Comparison of ENCODE assay signal across 18 cellular contexts in the genomic region with DNA sequence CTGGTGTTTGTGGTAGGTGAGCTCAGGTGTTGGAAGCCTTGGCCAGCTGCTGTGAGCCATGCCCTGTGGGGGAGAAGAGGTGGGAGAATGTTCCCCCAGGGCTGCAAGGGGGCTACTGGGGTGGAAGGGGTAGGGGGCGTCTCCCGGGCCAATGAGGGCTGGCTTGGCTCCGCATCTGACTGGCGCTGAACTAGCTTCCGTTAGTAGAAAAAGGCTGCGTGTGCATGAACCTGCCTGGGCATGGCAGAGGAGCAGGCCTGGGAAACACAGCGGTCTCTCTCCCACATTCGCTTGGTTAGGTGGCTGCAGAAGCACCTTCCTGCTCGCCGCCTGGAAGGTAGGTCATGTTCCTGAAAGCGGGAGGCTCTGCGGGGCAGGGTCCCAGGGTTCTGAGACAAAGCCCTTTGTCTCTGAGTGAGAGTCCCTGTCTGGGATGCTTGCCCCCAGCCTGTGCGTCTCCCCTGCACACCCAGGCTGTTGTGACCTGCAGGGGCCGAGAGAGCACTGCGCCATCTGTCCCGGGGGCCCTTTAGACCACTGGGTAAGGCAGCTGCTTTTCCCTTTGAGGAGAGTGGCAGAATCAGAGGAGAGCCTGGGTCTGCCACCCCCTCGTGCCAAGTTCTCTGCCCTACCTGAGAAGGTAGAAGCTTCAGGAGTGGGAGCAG.
DNase-seq lines count a peak whose midpoint lies in the region; TF ChIP-seq lines count a peak whose summit lies in the region.
"Had no signal": no experiment of that assay in that cellular context is flagged by ENCODE, and none has a peak within 500 bp of the region (broad histone marks: within the 10 kb centered on the region; RNA-seq: fewer than 3 reads in every experiment).

No MANE protein-coding gene starts in this region.

- peak overlapping the region; percentile 32 for H3K27ac Mint-ChIP-seq in MCF 10A (ENCODE audit: low read depth, unreplicated experiment)
- peak overlapping the region; percentile 63 for H3K27ac Mint-ChIP-seq in neural progenitor cell
- H3K27ac Mint-ChIP-seq: CD4-positive, alpha-beta T cell; IgD-negative memory B cell had no signal

- H3K27me3 ChIP-seq in mammary epithelial cell (ENCODE audit: insufficient read depth, low read length) (no peaks in the 10 kb centered on the region), neural progenitor cell (no peaks in the 10 kb centered on the region), brain microvascular endothelial cell (replicated peaks) (no peaks in the 10 kb centered on the region)

- intact Hi-C loops in MCF 10A (cut with micrococcal nuclease) (no loop called here), mammary epithelial cell (cut with micrococcal nuclease) (no loop called here)

- in situ Hi-C loops in mammary epithelial cell (cut with MboI; ENCODE audit: low sequenced_read_pairs in 2 of 2) (no loop called here), brain microvascular endothelial cell (cut with HindIII; ENCODE audit: low pct_ligation_motif_present, low sequenced_read_pairs) (no loop called here)

- TF ChIP-seq CTCF in MCF 10A (IDR thresholded peaks at IDR 0.05; ENCODE audit: unreplicated experiment) (no peak), mammary epithelial cell (conservative IDR thresholded peaks at IDR 0.05 in 1 of 2, IDR thresholded peaks at IDR 0.05 in 1 of 2; ENCODE audit: extremely low read depth in 1 of 2, insufficient read depth in 1 of 2, low read depth in 1 of 2, low read length in 2 of 2) (no peak), neural progenitor cell (IDR thresholded peaks at IDR 0.05) (no peak), brain microvascular endothelial cell (IDR thresholded peaks at IDR 0.05; ENCODE audit: low read depth, low read length, missing control alignments) (no peak)

- POLR2A ChIA-PET in MCF 10A (lab: Yijun Ruan, JAX), result no interaction called here

- no peak overlapping the region for H3K27ac ChIP-seq in mammary epithelial cell (ENCODE audit: insufficient read depth, low read depth, low read length)
- H3K27ac ChIP-seq in neural progenitor cell, result no peak overlapping the region
- H3K27ac ChIP-seq in brain microvascular endothelial cell, result no peak overlapping the region
- H3K27ac ChIP-seq: 22Rv1, A549, C4-2B, GM23248, HL-60 had no signal

- no peaks in the 10 kb centered on the region for H3K4me1 ChIP-seq in mammary epithelial cell (ENCODE audit: insufficient read depth, low read length)
- peaks cover 6% of the 10 kb centered on the region for H3K4me1 ChIP-seq in neural progenitor cell
- H3K4me1 ChIP-seq: A549, Caco-2 had no signal

- no peak for DNase-seq in MCF 10A (ENCODE audit: unreplicated experiment)
- DNase-seq in mammary epithelial cell, result no peak
- peak; percentile 59 for DNase-seq in NCI-H524 treated with DMSO at 0.1 percent for 48 hours (lab: John Stamatoyannopoulos, UW)
- peak; percentile 20 for DNase-seq in neural progenitor cell (ENCODE audit: low spot score)
- no peak for DNase-seq in NOMO-1 (lab: John Stamatoyannopoulos, UW; ENCODE audit: unreplicated experiment in 2 of 2)
- no peak for DNase-seq in NCI-H510A treated with DMSO at 0.1 percent for 48 hours (lab: John Stamatoyannopoulos, UW)
- no peak for DNase-seq in brain microvascular endothelial cell
- DNase-seq: AML-193; Caco-2; CD4-positive, alpha-beta T cell; GM23248; HCEC 1CT; KBM-7 had no signal

- no peaks in the 10 kb centered on the region for H3F3A ChIP-seq in neural progenitor cell (ENCODE audit: low read depth)

- dilution Hi-C loops in mammary epithelial cell (cut with HindIII; ENCODE audit: low sequenced_read_pairs), result no loop called here

- H3K79me2 ChIP-seq in mammary epithelial cell (ENCODE audit: insufficient read depth, low read length) (no peaks in the 10 kb centered on the region), neural progenitor cell (ENCODE audit: low read depth) (no peaks in the 10 kb centered on the region)

- H4K20me1 ChIP-seq in mammary epithelial cell (ENCODE audit: insufficient read depth, low read length), result no peaks in the 10 kb centered on the region
- H4K20me1 ChIP-seq in neural progenitor cell (ENCODE audit: low read depth), result no peaks in the 10 kb centered on the region

- no peak overlapping the region for H2AFZ ChIP-seq in mammary epithelial cell (ENCODE audit: low read depth, low read length)
- peak overlapping the region; percentile 50 for H2AFZ ChIP-seq in neural progenitor cell (replicated peaks)
- H2AFZ ChIP-seq: GM23248 had no signal

- WGBS in mammary epithelial cell (ENCODE audit: low coverage, missing lambda C conversion rate), result 71% methylated on average over 8 of the region's 17 CpGs

- H3K9me3 ChIP-seq in mammary epithelial cell (replicated peaks; ENCODE audit: insufficient read depth, low read length) (no peaks in the 10 kb centered on the region), neural progenitor cell (ENCODE audit: low read depth) (no peaks in the 10 kb centered on the region)
- H3K9me3 ChIP-seq: A549, Caco-2 had no signal

- BruUV-seq in MCF 10A (replicated peaks; lab: Mats Ljungman, UMichigan), result no TSS peak
- no TSS peak for BruUV-seq in mammary epithelial cell (replicated peaks; lab: Mats Ljungman, UMichigan)

- H3K4me3 Mint-ChIP-seq in MCF 10A (ENCODE audit: unreplicated experiment) (no peak overlapping the region), neural progenitor cell (no peak overlapping the region)
- H3K4me3 Mint-ChIP-seq: CD4-positive, alpha-beta T cell; IgD-negative memory B cell had no signal

- H3K27me3 Mint-ChIP-seq in MCF 10A (ENCODE audit: insufficient read depth, unreplicated experiment) (no peaks in the 10 kb centered on the region), neural progenitor cell (ENCODE audit: insufficient read depth, low read depth) (no peaks in the 10 kb centered on the region)

- CTCF ChIA-PET in MCF 10A (lab: Yijun Ruan, JAX) (interaction anchor here (0.6 kb wide), 1 partner anchor 173 kb away, joined by 3 read pairs; no protein-coding TSS in a partner anchor), mammary epithelial cell (lab: Charles Lee; ENCODE audit: low non-redundant PET) (no interaction called here)

- H3K36me3 ChIP-seq in mammary epithelial cell (ENCODE audit: insufficient read depth, low read length) (no peaks in the 10 kb centered on the region), neural progenitor cell (no peaks in the 10 kb centered on the region), brain microvascular endothelial cell (replicated peaks) (no peaks in the 10 kb centered on the region)

- H3K4me3 ChIP-seq in mammary epithelial cell (replicated peaks in 1 of 3; ENCODE audit: insufficient read depth in 1 of 3, low read depth in 2 of 3, low read length in 3 of 3) (no peak overlapping the region), neural progenitor cell (no peak overlapping the region), brain microvascular endothelial cell (ENCODE audit: low read depth, low read length) (no peak overlapping the region)
- H3K4me3 ChIP-seq: A549, GM23248 had no signal

- H3K9me3 Mint-ChIP-seq in MCF 10A (ENCODE audit: unreplicated experiment) (no peaks in the 10 kb centered on the region), neural progenitor cell (no peaks in the 10 kb centered on the region)
- H3K9me3 Mint-ChIP-seq: CD4-positive, alpha-beta T cell had no signal

- no peak overlapping the region for H3K4me2 ChIP-seq in mammary epithelial cell (ENCODE audit: insufficient read depth, low read depth, low read length)
- H3K4me2 ChIP-seq in neural progenitor cell, result no peak overlapping the region
- H3K4me2 ChIP-seq: A549 had no signal

- H3K4me1 Mint-ChIP-seq in MCF 10A (ENCODE audit: insufficient read depth, unreplicated experiment), result no peaks in the 10 kb centered on the region
- peaks cover 3% of the 10 kb centered on the region for H3K4me1 Mint-ChIP-seq in neural progenitor cell

- H3K9ac ChIP-seq in mammary epithelial cell (ENCODE audit: insufficient read depth, low read length) (no peak overlapping the region), neural progenitor cell (no peak overlapping the region)
- H3K9ac ChIP-seq: GM23248 had no signal

- no peaks in the 10 kb centered on the region for H3K36me3 Mint-ChIP-seq in MCF 10A (ENCODE audit: insufficient read depth, unreplicated experiment)
- no peaks in the 10 kb centered on the region for H3K36me3 Mint-ChIP-seq in neural progenitor cell

Comparison
In these comparisons a context has a peak if more than half of its experiments do, and no peak if none do; other contexts are left out.
1. DNase-seq: peak in NCI-H524 treated with DMSO at 0.1 percent for 48 hours (single experiment) and neural progenitor cell (single experiment); none in MCF 10A (single experiment), mammary epithelial cell (single experiment), NOMO-1 (0 of 2), NCI-H510A treated with DMSO at 0.1 percent for 48 hours (single experiment) and brain microvascular endothelial cell (single experiment).